Comparison of ENCODE assay signal across 16 cellular contexts in genomic region chr14:38944691-38945090, GRCh38.
"Had no signal": no experiment of that assay in that cellular context is flagged by ENCODE, and none has a peak within 500 bp of the region (broad histone marks: within the 10 kb centered on the region; RNA-seq: fewer than 3 reads in every experiment).

No MANE protein-coding gene starts in this region.

- H3K4me3 ChIP-seq: lower lobe of right lung, thyroid gland had no signal

- H3K4me1 ChIP-seq: lower lobe of right lung had no signal

- DNase-seq: activated CD4-positive, alpha-beta memory T cell treated with anti-CD3 and anti-CD28 coated beads, Interleukin-2, amount 10 ng/mL, durations not matched to agents 7 days and 5 days; activated CD4-positive, alpha-beta T cell treated with anti-CD3 and anti-CD28 coated beads for 4 hours; activated effector memory CD4-positive, alpha-beta T cell treated with Interleukin-2 at 50 U/mL for 16 hours; activated T-cell treated with anti-CD3 and anti-CD28 coated beads, Interleukin-2, amount 50 U/mL, for 4 hours; endodermal cell; left colon; lower lobe of right lung; stimulated activated naive CD8-positive, alpha-beta T cell treated with anti-CD3 and anti-CD28 coated beads, Interleukin-15, amount 100 ng/mL, for 72 hours; T-helper 2 cell; thyroid gland had no signal

- H3K27me3 ChIP-seq: thyroid gland had no signal

- H3K27ac Mint-ChIP-seq: activated CD4-positive, alpha-beta memory T cell treated with anti-CD3 and anti-CD28 coated beads, Interleukin-2, amount 10 ng/mL, durations not matched to agents 7 days and 5 days; activated naive CD4-positive, alpha-beta T cell treated with anti-CD3 and anti-CD28 coated beads, Interleukin-2, amount 50 U/mL, for 72 hours; endodermal cell; mesothelial cell of epicardium; stimulated activated naive CD8-positive, alpha-beta T cell treated with anti-CD3 and anti-CD28 coated beads, Interleukin-15, amount 100 ng/mL, for 72 hours; WTC11 had no signal

- H3K9me3 Mint-ChIP-seq: activated CD4-positive, alpha-beta memory T cell treated with anti-CD3 and anti-CD28 coated beads, Interleukin-2, amount 10 ng/mL, durations not matched to agents 7 days and 5 days; activated naive CD4-positive, alpha-beta T cell treated with anti-CD3 and anti-CD28 coated beads, Interleukin-2, amount 50 U/mL, for 72 hours; activated T-cell treated with anti-CD3 and anti-CD28 coated beads, Interleukin-2, amount 50 U/mL, for 4 hours; central memory CD8-positive, alpha-beta T cell; endodermal cell; mesothelial cell of epicardium; stimulated activated naive CD8-positive, alpha-beta T cell treated with anti-CD3 and anti-CD28 coated beads, Interleukin-15, amount 100 ng/mL, for 72 hours; WTC11 had no signal

- FAIRE-seq: urothelium cell line had no signal

- H3K9me3 ChIP-seq: lower lobe of right lung, thyroid gland had no signal

- H3K4me3 Mint-ChIP-seq: activated CD4-positive, alpha-beta memory T cell treated with anti-CD3 and anti-CD28 coated beads, Interleukin-2, amount 10 ng/mL, durations not matched to agents 7 days and 5 days; activated T-cell treated with anti-CD3 and anti-CD28 coated beads, Interleukin-2, amount 50 U/mL, for 4 hours; central memory CD8-positive, alpha-beta T cell; endodermal cell; mesothelial cell of epicardium; stimulated activated naive CD8-positive, alpha-beta T cell treated with anti-CD3 and anti-CD28 coated beads, Interleukin-15, amount 100 ng/mL, for 72 hours; WTC11 had no signal

- H3K36me3 ChIP-seq: lower lobe of right lung, thyroid gland had no signal

- H3K4me1 Mint-ChIP-seq: activated CD4-positive, alpha-beta memory T cell treated with anti-CD3 and anti-CD28 coated beads, Interleukin-2, amount 10 ng/mL, durations not matched to agents 7 days and 5 days; central memory CD8-positive, alpha-beta T cell; endodermal cell; mesothelial cell of epicardium; stimulated activated naive CD8-positive, alpha-beta T cell treated with anti-CD3 and anti-CD28 coated beads, Interleukin-15, amount 100 ng/mL, for 72 hours; WTC11 had no signal

- H3K27ac ChIP-seq: lower lobe of right lung, thyroid gland had no signal

- ATAC-seq: activated naive CD4-positive, alpha-beta T cell treated with anti-CD3 and anti-CD28 coated beads, Interleukin-2, amount 50 U/mL, for 72 hours; activated T-cell treated with anti-CD3 and anti-CD28 coated beads, Interleukin-2, amount 50 U/mL, for 4 hours; left colon; lower lobe of right lung; sciatic nerve; stimulated activated naive CD8-positive, alpha-beta T cell treated with anti-CD3 and anti-CD28 coated beads, Interleukin-15, amount 100 ng/mL, for 72 hours; WTC11 had no signal

- H3K36me3 Mint-ChIP-seq: activated naive CD4-positive, alpha-beta T cell treated with anti-CD3 and anti-CD28 coated beads, Interleukin-2, amount 50 U/mL, for 72 hours; mesothelial cell of epicardium; WTC11 had no signal

- H3K27me3 Mint-ChIP-seq: activated CD4-positive, alpha-beta memory T cell treated with anti-CD3 and anti-CD28 coated beads, Interleukin-2, amount 10 ng/mL, durations not matched to agents 7 days and 5 days; stimulated activated naive CD8-positive, alpha-beta T cell treated with anti-CD3 and anti-CD28 coated beads, Interleukin-15, amount 100 ng/mL, for 72 hours had no signal
